Comparison of ENCODE assay signal across 11 cellular contexts in the genomic region with DNA sequence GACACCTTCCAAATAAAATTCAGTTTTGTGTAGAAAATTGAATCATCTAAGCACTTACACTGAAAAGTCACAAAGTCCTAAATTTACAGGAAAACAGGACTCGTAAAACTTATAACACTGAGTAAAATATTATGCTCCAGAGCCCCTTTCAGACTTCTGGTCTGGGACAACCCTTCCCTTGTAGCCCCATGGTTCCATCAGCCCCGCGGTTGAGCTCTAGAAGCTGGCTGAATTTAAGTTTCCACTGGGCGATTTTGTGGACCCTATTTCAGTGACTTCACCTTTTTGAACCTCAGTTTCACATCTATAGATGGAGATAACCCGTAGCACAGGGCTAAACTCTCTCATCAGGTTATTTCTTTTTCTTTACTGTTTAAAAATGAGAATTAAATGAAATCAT.
DNase-seq lines count a peak whose midpoint lies in the region; ATAC-seq and TF ChIP-seq lines count a peak whose summit lies in the region.
"Had no signal": no experiment of that assay in that cellular context is flagged by ENCODE, and none has a peak within 500 bp of the region (broad histone marks: within the 10 kb centered on the region; RNA-seq: fewer than 3 reads in every experiment).

No MANE protein-coding gene starts in this region.

- H3K9me3 ChIP-seq in BE2C (no peaks in the 10 kb centered on the region), iPS-20b (ENCODE audit: insufficient read depth, low read depth, low read length) (no peaks in the 10 kb centered on the region), WERI-Rb-1 (ENCODE audit: severe bottlenecking) (no peaks in the 10 kb centered on the region)
- no peaks in the 10 kb centered on the region for H3K9me3 ChIP-seq in CD8-positive, alpha-beta T cell (ENCODE audit: low read length)
- H3K9me3 ChIP-seq: ascending aorta had no signal

- POLR2A ChIA-PET in CD8-positive, alpha-beta T cell (lab: Charles Lee) = interaction anchor here (0.9 to 5.4 kb wide), 8 partner anchors 11 to 581 kb away, joined by 3 to 25 read pairs (median 4); no protein-coding TSS in a partner anchor
- POLR2A ChIA-PET in activated CD4-positive, alpha-beta memory T cell treated with anti-CD3 and anti-CD28 coated beads, Interleukin-2, amount 10 ng/mL, durations not matched to agents 7 days and 5 days (lab: Charles Lee) = interaction anchor here (0.9 to 9.6 kb wide), 13 partner anchors 11 to 595 kb away, joined by 3 to 233 read pairs (median 20); a partner anchor contains a TSS

- no peaks in the 10 kb centered on the region for H3K27me3 ChIP-seq in BE2C
- H3K27me3 ChIP-seq in CD8-positive, alpha-beta T cell (ENCODE audit: insufficient read depth, low read length) = no peaks in the 10 kb centered on the region
- H3K27me3 ChIP-seq in iPS-20b (ENCODE audit: insufficient read depth, low read length) = peaks cover 15% of the 10 kb centered on the region; the same call in 1 of the 2 replicates
- H3K27me3 ChIP-seq in WERI-Rb-1 (ENCODE audit: insufficient read depth, low read depth, severe bottlenecking) = no peaks in the 10 kb centered on the region
- H3K27me3 ChIP-seq: ascending aorta had no signal

- DNase-seq in BE2C (no peak), WERI-Rb-1 (no peak)
- DNase-seq in CD8-positive, alpha-beta T cell = no peak
- no peak for DNase-seq in activated CD4-positive, alpha-beta memory T cell treated with anti-CD3 and anti-CD28 coated beads, Interleukin-2, amount 10 ng/mL, durations not matched to agents 7 days and 5 days

- peak overlapping the region; percentile 79 for H3K4me3 Mint-ChIP-seq in CD8-positive, alpha-beta T cell
- peak overlapping the region; percentile 82 for H3K4me3 Mint-ChIP-seq in activated CD4-positive, alpha-beta memory T cell treated with anti-CD3 and anti-CD28 coated beads, Interleukin-2, amount 10 ng/mL, durations not matched to agents 7 days and 5 days

- H3K9ac ChIP-seq in iPS-20b (ENCODE audit: low read depth, low read length) = no peak overlapping the region

- H3K36me3 ChIP-seq in BE2C = no peaks in the 10 kb centered on the region
- no peaks in the 10 kb centered on the region for H3K36me3 ChIP-seq in CD8-positive, alpha-beta T cell (ENCODE audit: insufficient read depth, low read length)
- no peaks in the 10 kb centered on the region for H3K36me3 ChIP-seq in iPS-20b (ENCODE audit: insufficient read depth, low read depth, low read length)
- H3K36me3 ChIP-seq in WERI-Rb-1 = no peaks in the 10 kb centered on the region
- H3K36me3 ChIP-seq: ascending aorta had no signal

- no peak for ATAC-seq in CD8-positive, alpha-beta T cell
- ATAC-seq in GM18517 (IDR thresholded peaks at IDR 0.05; ENCODE audit: unreplicated experiment) (no peak), HG02678 (IDR thresholded peaks at IDR 0.05; ENCODE audit: unreplicated experiment) (no peak)
- ATAC-seq: esophagus mucosa had no signal

- TF ChIP-seq CTCF in BE2C (IDR thresholded peaks at IDR 0.05; ENCODE audit: low read depth, low read length) = no peak
- no peak for TF ChIP-seq CTCF in CD8-positive, alpha-beta T cell (IDR thresholded peaks at IDR 0.05)
- no peak for TF ChIP-seq CTCF in WERI-Rb-1 (IDR thresholded peaks at IDR 0.05; ENCODE audit: low read depth, low read length)

- H3K4me3 ChIP-seq in BE2C (ENCODE audit: low read depth, low read length) (peak overlapping the region; percentile 52; the same call in 1 of the 2 replicates), iPS-20b (ENCODE audit: low read length) (0 out of 2 replicates have a peak overlapping the region, but pooled peaks have one; percentile 49), WERI-Rb-1 (ENCODE audit: low read depth, low read length) (no peak overlapping the region)
- H3K4me3 ChIP-seq in CD8-positive, alpha-beta T cell (ENCODE audit: low read depth, low read length) = no peak overlapping the region

- no peak overlapping the region for H3K27ac ChIP-seq in CD8-positive, alpha-beta T cell (ENCODE audit: low read depth, low read length)
- H3K27ac ChIP-seq in iPS-20b (ENCODE audit: low read length) = no peak overlapping the region
- H3K27ac ChIP-seq in WERI-Rb-1 = no peak overlapping the region
- H3K27ac ChIP-seq: ascending aorta, coronary artery, SK-N-MC had no signal

- no peaks in the 10 kb centered on the region for H3K27me3 Mint-ChIP-seq in CD8-positive, alpha-beta T cell (ENCODE audit: low read depth)
- H3K27me3 Mint-ChIP-seq in activated CD4-positive, alpha-beta memory T cell treated with anti-CD3 and anti-CD28 coated beads, Interleukin-2, amount 10 ng/mL, durations not matched to agents 7 days and 5 days = peaks cover 2% of the 10 kb centered on the region

- H3K9me3 Mint-ChIP-seq in CD8-positive, alpha-beta T cell = no peaks in the 10 kb centered on the region
- H3K9me3 Mint-ChIP-seq in activated CD4-positive, alpha-beta memory T cell treated with anti-CD3 and anti-CD28 coated beads, Interleukin-2, amount 10 ng/mL, durations not matched to agents 7 days and 5 days = peaks cover 1% of the 10 kb centered on the region

- intact Hi-C loops in CD8-positive, alpha-beta T cell (cut with DNase I, micrococcal nuclease) = loop anchor here in 1 of 2 experiments (1.0 to 2.0 kb wide), 2 partner anchors 12 to 22 kb away; no protein-coding TSS in a partner anchor

- H3K27ac Mint-ChIP-seq in CD8-positive, alpha-beta T cell = peak overlapping the region; percentile 89
- peak overlapping the region; percentile 97 for H3K27ac Mint-ChIP-seq in activated CD4-positive, alpha-beta memory T cell treated with anti-CD3 and anti-CD28 coated beads, Interleukin-2, amount 10 ng/mL, durations not matched to agents 7 days and 5 days

- no peaks in the 10 kb centered on the region for H3K4me1 ChIP-seq in BE2C
- H3K4me1 ChIP-seq in CD8-positive, alpha-beta T cell (ENCODE audit: insufficient read depth, low read length) = peaks cover 18% of the 10 kb centered on the region
- peaks cover 14% of the 10 kb centered on the region; the same call in 1 of the 2 replicates for H3K4me1 ChIP-seq in iPS-20b (ENCODE audit: insufficient read depth, low read length)
- H3K4me1 ChIP-seq: ascending aorta had no signal

- CTCF ChIA-PET in CD8-positive, alpha-beta T cell (lab: Charles Lee) = interaction anchor here (0.7 to 4.4 kb wide), 8 partner anchors 10 to 474 kb away, joined by 3 to 29 read pairs (median 3); no protein-coding TSS in a partner anchor
- CTCF ChIA-PET in activated CD4-positive, alpha-beta memory T cell treated with anti-CD3 and anti-CD28 coated beads, Interleukin-2, amount 10 ng/mL, durations not matched to agents 7 days and 5 days (lab: Charles Lee) = interaction anchor here (0.7 to 10.0 kb wide), 10 partner anchors 11 to 474 kb away, joined by 3 to 135 read pairs (median 10); no protein-coding TSS in a partner anchor

- no peaks in the 10 kb centered on the region for H3K36me3 Mint-ChIP-seq in CD8-positive, alpha-beta T cell
- peaks cover 20% of the 10 kb centered on the region for H3K36me3 Mint-ChIP-seq in activated CD4-positive, alpha-beta memory T cell treated with anti-CD3 and anti-CD28 coated beads, Interleukin-2, amount 10 ng/mL, durations not matched to agents 7 days and 5 days (ENCODE audit: low read depth)

- peaks cover 33% of the 10 kb centered on the region for H3K4me1 Mint-ChIP-seq in CD8-positive, alpha-beta T cell (ENCODE audit: low read depth)
- peaks cover 81% of the 10 kb centered on the region for H3K4me1 Mint-ChIP-seq in activated CD4-positive, alpha-beta memory T cell treated with anti-CD3 and anti-CD28 coated beads, Interleukin-2, amount 10 ng/mL, durations not matched to agents 7 days and 5 days

Comparison
In these comparisons a context has a peak if more than half of its experiments do, and no peak if none do; other contexts are left out.
1. H3K4me3 ChIP-seq: peak in BE2C (single experiment) and iPS-20b (single experiment); none in CD8-positive, alpha-beta T cell (single experiment) and WERI-Rb-1 (single experiment).